Comparison of ENCODE assay signal across 24 cellular contexts in genomic region chr4:169222768-169223167, GRCh38.
"Had no signal": no experiment of that assay in that cellular context is flagged by ENCODE, and none has a peak within 500 bp of the region (broad histone marks: within the 10 kb centered on the region; RNA-seq: fewer than 3 reads in every experiment).

No MANE protein-coding gene starts in this region.

- H3K79me2 ChIP-seq: parathyroid adenoma had no signal

- H3K9me3 ChIP-seq: body of pancreas, left ventricle myocardium inferior, neutrophil, right lobe of liver, testis, upper lobe of left lung had no signal

- H3K4me3 ChIP-seq: body of pancreas, cardiac muscle cell, left ventricle myocardium inferior, right lobe of liver, testis, upper lobe of left lung had no signal

- H3K27ac ChIP-seq: body of pancreas, cardiac muscle cell, left ventricle myocardium inferior, neutrophil, parathyroid adenoma, testis had no signal

- H2AFZ ChIP-seq: parathyroid adenoma had no signal

- H3K9ac ChIP-seq: parathyroid adenoma had no signal

- DNase-seq: activated CD4-positive, alpha-beta T cell treated with anti-CD3 and anti-CD28 coated beads, Interleukin-2, amount 10 ng/mL, durations not matched to agents 7 days and 5 days; activated CD4-positive, CD25-positive, alpha-beta regulatory T cell treated with anti-CD3 and anti-CD28 coated beads, Interleukin-2, amount 50 U/mL, for 72 hours; activated CD8-positive, alpha-beta T cell treated with anti-CD3 and anti-CD28 coated beads for 36 hours; activated gamma-delta T cell treated with Interleukin-2 at 50 U/mL for 16 hours; activated T-cell treated with anti-CD3 and anti-CD28 coated beads, Interleukin-2, amount 50 U/mL, for 1 hour; anterior cingulate cortex; effector CD4-positive, alpha-beta T cell; erythroblast; glutamatergic neuron; hippocampal formation; kidney glomerular epithelial cell; left ventricle myocardium inferior; right lobe of liver; small intestine; stimulated activated CD4-positive, alpha-beta T cell treated with anti-CD3 and anti-CD28 coated beads, Interleukin-2, amount 100 ng/mL, for 48 hours; stimulated activated CD8-positive, alpha-beta memory T cell treated with anti-CD3 and anti-CD28 coated beads, Interleukin-4, amount 100 ng/mL, for 48 hours; stimulated activated naive B cell treated with anti-CD40 and anti-IgM and Interleukin-4, amounts not matched to agents 10 μg/mL and 1 μg/mL and 100 μg/mL, for 72 hours; SW 1271; testis; upper lobe of left lung had no signal

- H3K4me1 ChIP-seq: parathyroid adenoma had no signal

- ATAC-seq: activated CD8-positive, alpha-beta T cell treated with anti-CD3 and anti-CD28 coated beads for 36 hours; body of pancreas; right lobe of liver; stimulated activated naive B cell treated with anti-CD40 and anti-IgM and Interleukin-4, amounts not matched to agents 10 μg/mL and 1 μg/mL and 100 μg/mL, for 72 hours had no signal

- H3K36me3 ChIP-seq: cardiac muscle cell, left ventricle myocardium inferior, neutrophil, right lobe of liver, upper lobe of left lung had no signal

- H3K27me3 ChIP-seq: body of pancreas, cardiac muscle cell, neutrophil, right lobe of liver, testis, upper lobe of left lung had no signal
